ENCODE assay signal across 1 cellular context in genomic region chr2:102065675-102066252, GRCh38.
TF ChIP-seq lines count a peak whose summit lies in the region.

No MANE protein-coding gene starts in this region.

TF ChIP-seq in HepG2, 621 proteins besides CTCF, POLR2A, EP300 and RAD21 (continued from another document and continues in another):
- TF ChIP-seq AHDC1 (CRISPR knock-in tag; IDR thresholded peaks at IDR 0.05; ENCODE audit: borderline replicate concordance) (peak; percentile 82), POLR2AphosphoS2 (IDR thresholded peaks at IDR 0.05; ENCODE audit: low read depth, low read length) (no peak), CBX1 (IDR thresholded peaks at IDR 0.05; ENCODE audit: low read depth) (peak; percentile 87), ARNTL (CRISPR knock-in tag; IDR thresholded peaks at IDR 0.05) (0 out of 2 replicates have a peak, but pooled peaks have one; percentile 35), ZNF891 (CRISPR knock-in tag; IDR thresholded peaks at IDR 0.05) (peak; percentile 26; the same call in 1 of the 2 replicates), ETS1 (CRISPR knock-in tag; IDR thresholded peaks at IDR 0.05) (no peak), ZSCAN30 (CRISPR knock-in tag; IDR thresholded peaks at IDR 0.05) (no peak), HDAC2 (CRISPR knock-in tag; IDR thresholded peaks at IDR 0.05) (peak; percentile 69; the same call in 1 of the 2 replicates), ZMYM3 (CRISPR knock-in tag; IDR thresholded peaks at IDR 0.05) (peak; percentile 88), ZNF256 (CRISPR knock-in tag; conservative IDR thresholded peaks at IDR 0.05) (no peak), RXRB (CRISPR knock-in tag; IDR thresholded peaks at IDR 0.05; ENCODE audit: borderline replicate concordance) (peak; percentile 72), ZNF644 (CRISPR knock-in tag; IDR thresholded peaks at IDR 0.05; ENCODE audit: low read depth) (peak; percentile 61), ZNF589 (CRISPR knock-in tag; conservative IDR thresholded peaks at IDR 0.05) (peak; percentile 81; the same call in 1 of the 2 replicates), ETV6 (CRISPR knock-in tag; conservative IDR thresholded peaks at IDR 0.05) (no peak), ERF (CRISPR knock-in tag; IDR thresholded peaks at IDR 0.05) (peak; percentile 78), TCF12 (IDR thresholded peaks at IDR 0.05) (no peak), TCF12 (CRISPR knock-in tag; IDR thresholded peaks at IDR 0.05) (0 out of 2 replicates have a peak, but pooled peaks have one; percentile 41), GRHL1 (CRISPR knock-in tag; conservative IDR thresholded peaks at IDR 0.05) (no peak), DR1 (CRISPR knock-in tag; IDR thresholded peaks at IDR 0.05) (no peak), POGZ (CRISPR knock-in tag; IDR thresholded peaks at IDR 0.05) (peak; percentile 99), TGIF2 (CRISPR knock-in tag; IDR thresholded peaks at IDR 0.05) (0 out of 2 replicates have a peak, but pooled peaks have one; percentile 31), ZNF746 (CRISPR knock-in tag; IDR thresholded peaks at IDR 0.05) (peak; percentile 47; the same call in 1 of the 2 replicates), HNF4G (IDR thresholded peaks at IDR 0.05; ENCODE audit: borderline replicate concordance, low read depth, low read length) (peak; percentile 93), HNF4G (CRISPR knock-in tag; IDR thresholded peaks at IDR 0.05; ENCODE audit: borderline replicate concordance, low read depth) (no peak), ZNF614 (CRISPR knock-in tag; IDR thresholded peaks at IDR 0.05; ENCODE audit: borderline replicate concordance) (peak; percentile 83; the same call in 1 of the 2 replicates), NR1H2 (CRISPR knock-in tag; IDR thresholded peaks at IDR 0.05; ENCODE audit: borderline replicate concordance, low read depth) (no peak), KDM2A (CRISPR knock-in tag; IDR thresholded peaks at IDR 0.05; ENCODE audit: borderline replicate concordance, low read depth) (peak; percentile 76; the same call in 1 of the 2 replicates), ZBTB7A (CRISPR knock-in tag; IDR thresholded peaks at IDR 0.05) (peak; percentile 66; the same call in 1 of the 2 replicates), TRIM24 (CRISPR knock-in tag; IDR thresholded peaks at IDR 0.05) (peak; percentile 100), IRX3 (CRISPR knock-in tag; IDR thresholded peaks at IDR 0.05; ENCODE audit: borderline replicate concordance, low read depth) (no peak), NR2F6 (IDR thresholded peaks at IDR 0.05) (0 out of 2 replicates have a peak, but pooled peaks have one; percentile 8), NR2F6 (CRISPR knock-in tag; IDR thresholded peaks at IDR 0.05) (peak; percentile 55; the same call in 1 of the 2 replicates), KLF13 (CRISPR knock-in tag; IDR thresholded peaks at IDR 0.05) (no peak), FOXA1 (IDR thresholded peaks at IDR 0.05) (no peak), FOXA1 (CRISPR knock-in tag; IDR thresholded peaks at IDR 0.05) (peak; percentile 75), ZNF770 (CRISPR knock-in tag; IDR thresholded peaks at IDR 0.05) (0 out of 2 replicates have a peak, but pooled peaks have one; percentile 9), PHF21A (CRISPR knock-in tag; IDR thresholded peaks at IDR 0.05) (0 out of 2 replicates have a peak, but pooled peaks have one; percentile 47), TFE3 (CRISPR knock-in tag; IDR thresholded peaks at IDR 0.05) (peak; percentile 65; the same call in 1 of the 2 replicates), SNAPC2 (CRISPR knock-in tag; IDR thresholded peaks at IDR 0.05) (no peak), ZNF232 (CRISPR knock-in tag; IDR thresholded peaks at IDR 0.05; ENCODE audit: borderline replicate concordance) (0 out of 2 replicates have a peak, but pooled peaks have one; percentile 41), NR2F1 (CRISPR knock-in tag; IDR thresholded peaks at IDR 0.05) (peak in 1 of 2 experiments; percentile 55; a peak in 2 of 4 replicates), ATF7 (IDR thresholded peaks at IDR 0.05) (no peak), ATF7 (CRISPR knock-in tag; IDR thresholded peaks at IDR 0.05) (0 out of 2 replicates have a peak, but pooled peaks have one; percentile 58), ZNF761 (CRISPR knock-in tag; conservative IDR thresholded peaks at IDR 0.05) (peak; percentile 80; the same call in 1 of the 2 replicates)
- TF ChIP-seq, protein P1, sequence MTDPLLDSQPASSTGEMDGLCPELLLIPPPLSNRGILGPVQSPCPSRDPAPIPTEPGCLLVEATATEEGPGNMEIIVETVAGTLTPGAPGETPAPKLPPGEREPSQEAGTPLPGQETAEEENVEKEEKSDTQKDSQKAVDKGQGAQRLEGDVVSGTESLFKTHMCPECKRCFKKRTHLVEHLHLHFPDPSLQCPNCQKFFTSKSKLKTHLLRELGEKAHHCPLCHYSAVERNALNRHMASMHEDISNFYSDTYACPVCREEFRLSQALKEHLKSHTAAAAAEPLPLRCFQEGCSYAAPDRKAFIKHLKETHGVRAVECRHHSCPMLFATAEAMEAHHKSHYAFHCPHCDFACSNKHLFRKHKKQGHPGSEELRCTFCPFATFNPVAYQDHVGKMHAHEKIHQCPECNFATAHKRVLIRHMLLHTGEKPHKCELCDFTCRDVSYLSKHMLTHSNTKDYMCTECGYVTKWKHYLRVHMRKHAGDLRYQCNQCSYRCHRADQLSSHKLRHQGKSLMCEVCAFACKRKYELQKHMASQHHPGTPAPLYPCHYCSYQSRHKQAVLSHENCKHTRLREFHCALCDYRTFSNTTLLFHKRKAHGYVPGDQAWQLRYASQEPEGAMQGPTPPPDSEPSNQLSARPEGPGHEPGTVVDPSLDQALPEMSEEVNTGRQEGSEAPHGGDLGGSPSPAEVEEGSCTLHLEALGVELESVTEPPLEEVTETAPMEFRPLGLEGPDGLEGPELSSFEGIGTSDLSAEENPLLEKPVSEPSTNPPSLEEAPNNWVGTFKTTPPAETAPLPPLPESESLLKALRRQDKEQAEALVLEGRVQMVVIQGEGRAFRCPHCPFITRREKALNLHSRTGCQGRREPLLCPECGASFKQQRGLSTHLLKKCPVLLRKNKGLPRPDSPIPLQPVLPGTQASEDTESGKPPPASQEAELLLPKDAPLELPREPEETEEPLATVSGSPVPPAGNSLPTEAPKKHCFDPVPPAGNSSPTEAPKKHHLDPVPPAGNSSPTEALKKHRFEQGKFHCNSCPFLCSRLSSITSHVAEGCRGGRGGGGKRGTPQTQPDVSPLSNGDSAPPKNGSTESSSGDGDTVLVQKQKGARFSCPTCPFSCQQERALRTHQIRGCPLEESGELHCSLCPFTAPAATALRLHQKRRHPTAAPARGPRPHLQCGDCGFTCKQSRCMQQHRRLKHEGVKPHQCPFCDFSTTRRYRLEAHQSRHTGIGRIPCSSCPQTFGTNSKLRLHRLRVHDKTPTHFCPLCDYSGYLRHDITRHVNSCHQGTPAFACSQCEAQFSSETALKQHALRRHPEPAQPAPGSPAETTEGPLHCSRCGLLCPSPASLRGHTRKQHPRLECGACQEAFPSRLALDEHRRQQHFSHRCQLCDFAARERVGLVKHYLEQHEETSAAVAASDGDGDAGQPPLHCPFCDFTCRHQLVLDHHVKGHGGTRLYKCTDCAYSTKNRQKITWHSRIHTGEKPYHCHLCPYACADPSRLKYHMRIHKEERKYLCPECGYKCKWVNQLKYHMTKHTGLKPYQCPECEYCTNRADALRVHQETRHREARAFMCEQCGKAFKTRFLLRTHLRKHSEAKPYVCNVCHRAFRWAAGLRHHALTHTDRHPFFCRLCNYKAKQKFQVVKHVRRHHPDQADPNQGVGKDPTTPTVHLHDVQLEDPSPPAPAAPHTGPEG (CRISPR knock-in tag; IDR thresholded peaks at IDR 0.05): 0 out of 2 replicates have a peak, but pooled peaks have one; percentile 15
- TF ChIP-seq, protein P2, sequence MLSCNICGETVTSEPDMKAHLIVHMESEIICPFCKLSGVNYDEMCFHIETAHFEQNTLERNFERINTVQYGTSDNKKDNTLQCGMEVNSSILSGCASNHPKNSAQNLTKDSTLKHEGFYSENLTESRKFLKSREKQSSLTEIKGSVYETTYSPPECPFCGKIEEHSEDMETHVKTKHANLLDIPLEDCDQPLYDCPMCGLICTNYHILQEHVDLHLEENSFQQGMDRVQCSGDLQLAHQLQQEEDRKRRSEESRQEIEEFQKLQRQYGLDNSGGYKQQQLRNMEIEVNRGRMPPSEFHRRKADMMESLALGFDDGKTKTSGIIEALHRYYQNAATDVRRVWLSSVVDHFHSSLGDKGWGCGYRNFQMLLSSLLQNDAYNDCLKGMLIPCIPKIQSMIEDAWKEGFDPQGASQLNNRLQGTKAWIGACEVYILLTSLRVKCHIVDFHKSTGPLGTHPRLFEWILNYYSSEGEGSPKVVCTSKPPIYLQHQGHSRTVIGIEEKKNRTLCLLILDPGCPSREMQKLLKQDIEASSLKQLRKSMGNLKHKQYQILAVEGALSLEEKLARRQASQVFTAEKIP (CRISPR knock-in tag; IDR thresholded peaks at IDR 0.05; ENCODE audit: borderline replicate concordance): no peak
